ENCODE assay signal across 1 cellular context in genomic region chr3:87336761-87337160, GRCh38.
TF ChIP-seq lines count a peak whose summit lies in the region.

No MANE protein-coding gene starts in this region.

TF ChIP-seq in H1, 55 proteins besides CTCF, POLR2A, EP300 and RAD21 (continued from another document):
- TF ChIP-seq SAP30 (IDR thresholded peaks at IDR 0.05; ENCODE audit: insufficient read depth, insufficient replicate concordance, low read length): no peak
- no peak for TF ChIP-seq SP2 (IDR thresholded peaks at IDR 0.05; ENCODE audit: low read length)
- no peak for TF ChIP-seq ASH2L (IDR thresholded peaks at IDR 0.05; ENCODE audit: low read length)
- TF ChIP-seq HDAC6 (IDR thresholded peaks at IDR 0.05; ENCODE audit: low read depth, low read length): no peak
